ENCODE assay signal across 27 cellular contexts in genomic region chr10:95458824-95459223, GRCh38.
DNase-seq lines count a peak whose midpoint lies in the region; TF ChIP-seq lines count a peak whose summit lies in the region.
"Had no signal": no experiment of that assay in that cellular context is flagged by ENCODE, and none has a peak within 500 bp of the region (broad histone marks: within the 10 kb centered on the region; RNA-seq: fewer than 3 reads in every experiment).

No MANE protein-coding gene starts in this region.

- no peak for DNase-seq in ascending aorta (ENCODE audit: low spot score in 2 of 2)
- DNase-seq in esophagus muscularis mucosa (ENCODE audit: extremely low spot score), result no peak
- DNase-seq in tibial artery, result no peak
- no peak for DNase-seq in NCI-H146 treated with DMSO at 0.1 percent for 48 hours (lab: John Stamatoyannopoulos, UW; ENCODE audit: unreplicated experiment)
- DNase-seq in NCI-H2029 treated with DMSO at 0.1 percent for 48 hours (lab: John Stamatoyannopoulos, UW), result no peak
- no peak for DNase-seq in chondrocyte (ENCODE audit: low spot score)
- DNase-seq: activated CD4-positive, alpha-beta T cell treated with anti-CD3 and anti-CD28 coated beads, Interleukin-2, amount 50 U/mL, for 48 hours; activated CD4-positive, CD25-positive, alpha-beta regulatory T cell; activated T-cell treated with anti-CD3 and anti-CD28 coated beads, Interleukin-2, amount 50 U/mL, for 48 hours; DMS 273 treated with DMSO at 0.1 percent for 48 hours; effector CD8-positive, alpha-beta T cell; EL; KG1; lower lobe of right lung; natural killer cell; NCI-H1105; NCI-H1930; NCI-H2227 treated with DMSO at 0.1 percent for 48 hours; NCI-H526 treated with DMSO at 0.1 percent for 48 hours; NK-92 treated with Interleukin-12 subunit alpha and Interleukin-12 subunit beta, amount 100 ng/mL, for 24 hours; psoas muscle; stimulated activated naive CD8-positive, alpha-beta T cell treated with anti-CD3 and anti-CD28 coated beads, Interleukin-15, Interleukin-2, amounts not matched to agents 100 U/mL and 50 U/mL, for 24 hours; T-helper 17 cell; thyroid gland had no signal

- H3K36me3 ChIP-seq in ascending aorta (peaks cover 26 to 39% of the 10 kb centered on the region in 2 donors), esophagus muscularis mucosa (peaks cover 0 to 8% (median 0%) of the 10 kb centered on the region in 4 donors), muscle layer of colon (ENCODE audit: insufficient read depth, low read length) (peaks cover 13% of the 10 kb centered on the region), tibial artery (peaks cover 0 to 27% (median 11%) of the 10 kb centered on the region in 3 donors)
- H3K36me3 ChIP-seq: BLaER1, lower lobe of right lung, thyroid gland had no signal

- H3K4me1 ChIP-seq in ascending aorta (peaks cover 23 to 85% of the 10 kb centered on the region in 2 donors), esophagus muscularis mucosa (peaks cover 46 to 100% (median 98%) of the 10 kb centered on the region in 4 donors), muscle layer of colon (ENCODE audit: insufficient read depth, low read length) (peaks cover 88% of the 10 kb centered on the region), tibial artery (peaks cover 0 to 100% (median 61%) of the 10 kb centered on the region in 4 donors)
- H3K4me1 ChIP-seq: BLaER1 had no signal

- no peaks in the 10 kb centered on the region for H3K27me3 Mint-ChIP-seq in chondrocyte (ENCODE audit: low read depth)

- TF ChIP-seq CTCF in ascending aorta (IDR thresholded peaks at IDR 0.05) (no peak), esophagus muscularis mucosa (IDR thresholded peaks at IDR 0.05) (no peak), tibial artery (IDR thresholded peaks at IDR 0.05) (no peak), chondrocyte (IDR thresholded peaks at IDR 0.05) (no peak)

- TF ChIP-seq EP300 in esophagus muscularis mucosa (IDR thresholded peaks at IDR 0.05), result no peak

- no peak overlapping the region for H3K27ac Mint-ChIP-seq in chondrocyte (ENCODE audit: unreplicated experiment)
- H3K27ac Mint-ChIP-seq: natural killer cell, T-helper 17 cell had no signal

- no peak overlapping the region for H3K4me3 Mint-ChIP-seq in chondrocyte (ENCODE audit: unreplicated experiment)
- H3K4me3 Mint-ChIP-seq: natural killer cell, T-helper 17 cell had no signal

- H3K27me3 ChIP-seq in ascending aorta, result no peaks in the 10 kb centered on the region
- no peaks in the 10 kb centered on the region for H3K27me3 ChIP-seq in esophagus muscularis mucosa
- H3K27me3 ChIP-seq in muscle layer of colon (ENCODE audit: control insufficient read depth in 1 of 2, insufficient read depth in 2 of 2, low read length in 2 of 2), result no peaks in the 10 kb centered on the region
- no peaks in the 10 kb centered on the region for H3K27me3 ChIP-seq in tibial artery
- H3K27me3 ChIP-seq: BLaER1, thyroid gland had no signal

- H3K4me3 ChIP-seq in ascending aorta (no peak overlapping the region), esophagus muscularis mucosa (no peak overlapping the region), muscle layer of colon (ENCODE audit: low read depth in 1 of 2, low read length in 2 of 2) (no peak overlapping the region), tibial artery (no peak overlapping the region)
- H3K4me3 ChIP-seq: BLaER1, lower lobe of right lung, psoas muscle, skin epidermis, thyroid gland had no signal

- TF ChIP-seq POLR2A in esophagus muscularis mucosa (IDR thresholded peaks at IDR 0.05; ENCODE audit: low read depth), result no peak

- no peaks in the 10 kb centered on the region for H3K36me3 Mint-ChIP-seq in chondrocyte (ENCODE audit: low read depth)
- H3K36me3 Mint-ChIP-seq: natural killer cell had no signal

- intact Hi-C loops in ascending aorta (cut with DNase I), result no loop called here
- intact Hi-C loops in esophagus muscularis mucosa (cut with DNase I), result no loop called here
- intact Hi-C loops in tibial artery (cut with DNase I; ENCODE audit: low total_unique reads), result no loop called here

- no peak overlapping the region for H3K9ac ChIP-seq in muscle layer of colon (ENCODE audit: low read length)
- H3K9ac ChIP-seq: BLaER1 had no signal

- H3K9me3 ChIP-seq in ascending aorta, result no peaks in the 10 kb centered on the region
- H3K9me3 ChIP-seq in esophagus muscularis mucosa, result no peaks in the 10 kb centered on the region
- H3K9me3 ChIP-seq in muscle layer of colon (ENCODE audit: low read length), result no peaks in the 10 kb centered on the region
- H3K9me3 ChIP-seq in tibial artery, result no peaks in the 10 kb centered on the region
- H3K9me3 ChIP-seq: BLaER1, lower lobe of right lung, psoas muscle, thyroid gland had no signal

- H3K27ac ChIP-seq in ascending aorta, result peak overlapping the region; percentile 93 to 96
- H3K27ac ChIP-seq in esophagus muscularis mucosa (replicated peaks in 1 of 4), result peak overlapping the region; percentile 85 to 97 (median 94)
- H3K27ac ChIP-seq in muscle layer of colon (ENCODE audit: low read depth, low read length), result peak overlapping the region; percentile 29
- peak overlapping the region; percentile 80 to 91 for H3K27ac ChIP-seq in tibial artery
- H3K27ac ChIP-seq: BLaER1, lower lobe of right lung, psoas muscle, skin epidermis, thyroid gland had no signal

- H3K9me3 Mint-ChIP-seq in chondrocyte (ENCODE audit: low read depth), result no peaks in the 10 kb centered on the region
- H3K9me3 Mint-ChIP-seq: natural killer cell had no signal

- peaks cover 29% of the 10 kb centered on the region for H3K4me1 Mint-ChIP-seq in chondrocyte (ENCODE audit: low read depth)
- H3K4me1 Mint-ChIP-seq: natural killer cell, T-helper 17 cell had no signal

- 43% methylated on average over 1 of the region's 1 CpG for WGBS in esophagus muscularis mucosa

Comparison
In these comparisons a context has a peak if more than half of its experiments do, and no peak if none do; other contexts are left out.
1. H3K27ac ChIP-seq: peak in every context shown above with its lines; median percentile 94 in ascending aorta; 94 in esophagus muscularis mucosa; 86 in tibial artery; 29 in muscle layer of colon.